25 cellular contexts compared by ENCODE assay signal in the genomic region with DNA sequence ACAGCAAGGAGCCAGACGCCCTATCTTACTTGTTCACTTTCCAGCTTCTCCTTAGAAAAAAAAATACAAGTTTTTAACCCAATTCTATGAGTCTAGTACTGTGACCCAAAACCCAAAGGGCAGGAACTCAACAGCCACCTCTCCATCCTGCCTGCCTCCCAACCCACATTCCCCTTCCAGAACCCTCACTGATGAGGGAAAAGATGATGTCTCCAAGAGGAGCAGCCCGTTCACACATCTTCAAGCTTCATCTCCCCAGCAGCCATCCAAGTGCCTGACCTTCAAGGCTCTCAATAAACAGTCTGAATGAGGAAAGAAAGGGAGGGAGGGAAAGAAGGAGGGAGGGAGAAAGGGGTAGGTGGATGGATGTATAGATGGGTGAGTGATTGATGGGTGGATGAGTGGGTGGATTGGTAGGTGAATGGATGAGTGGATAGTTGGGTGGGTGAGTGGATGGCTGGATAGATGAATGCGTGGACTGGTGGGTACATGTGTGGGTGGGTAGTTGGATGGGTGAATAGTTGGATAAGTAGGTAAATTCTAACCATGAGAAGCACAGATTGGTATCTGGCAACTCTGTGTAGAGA. TPM values are rescaled to one million over a fixed set of nuclear protein-coding genes. Genes with fewer than 3 reads are reported as not detected.
DNase-seq lines count a peak whose midpoint lies in the region; ATAC-seq and TF ChIP-seq lines count a peak whose summit lies in the region.
"Had no signal": no experiment of that assay in that cellular context is flagged by ENCODE, and none has a peak within 500 bp of the region (broad histone marks: within the 10 kb centered on the region; RNA-seq: fewer than 3 reads in every experiment).

No MANE protein-coding gene starts in this region.

- peak overlapping the region; percentile 90 for H3K27ac ChIP-seq in OCI-LY7 (ENCODE audit: low read depth, low read length, poor library complexity, severe bottlenecking)
- H3K27ac ChIP-seq: 22Rv1 had no signal

- no peak overlapping the region for H3K4me3 ChIP-seq in OCI-LY7 (ENCODE audit: low read depth, low read length, poor library complexity, severe bottlenecking)
- H3K4me3 ChIP-seq: K562, MG63 had no signal

- H3K79me2 ChIP-seq in OCI-LY7 (ENCODE audit: insufficient read depth, low read depth, low read length), result no peaks in the 10 kb centered on the region

- POLR2A ChIA-PET in OCI-LY7 (lab: Charles Lee), result interaction anchor here (0.6 to 17.9 kb wide), 7 partner anchors 7 to 89 kb away, joined by 3 to 308 read pairs (median 6); a partner anchor contains a TSS

- H3K27ac Mint-ChIP-seq in stimulated activated naive CD8-positive, alpha-beta T cell treated with anti-CD3 and anti-CD28 coated beads, Interleukin-15, Interleukin-2, amounts not matched to agents 100 ng/mL and 50 ng/mL, for 24 hours, result peak overlapping the region; percentile 20
- H3K27ac Mint-ChIP-seq in memory B cell (peak overlapping the region; percentile 78), type B pancreatic cell (no peak overlapping the region)
- H3K27ac Mint-ChIP-seq: HFFc6 had no signal

- no peak for TF ChIP-seq CTCF in OCI-LY7 (conservative IDR thresholded peaks at IDR 0.05; ENCODE audit: low read length)
- TF ChIP-seq CTCF in type B pancreatic cell (conservative IDR thresholded peaks at IDR 0.05), result no peak

- H2AFZ ChIP-seq in OCI-LY7 (ENCODE audit: low read length), result no peak overlapping the region

- H3K36me3 ChIP-seq in OCI-LY7 (ENCODE audit: insufficient read depth, low read length), result no peaks in the 10 kb centered on the region
- H3K36me3 ChIP-seq: MG63 had no signal

- H3K4me1 Mint-ChIP-seq in stimulated activated naive CD8-positive, alpha-beta T cell treated with anti-CD3 and anti-CD28 coated beads, Interleukin-15, Interleukin-2, amounts not matched to agents 100 ng/mL and 50 ng/mL, for 24 hours (ENCODE audit: low read depth), result peaks cover 30% of the 10 kb centered on the region
- H3K4me1 Mint-ChIP-seq in memory B cell, result peaks cover 65% of the 10 kb centered on the region
- H3K4me1 Mint-ChIP-seq in type B pancreatic cell (ENCODE audit: unreplicated experiment), result peaks cover 4% of the 10 kb centered on the region

- H3K9me3 ChIP-seq in OCI-LY7 (ENCODE audit: low read length), result no peaks in the 10 kb centered on the region
- H3K9me3 ChIP-seq: MG63 had no signal

- intact Hi-C loops in OCI-LY7 (cut with micrococcal nuclease; ENCODE audit: unreplicated experiment), result loop anchor here (10.0 kb wide), 3 partner anchors 733 to 893 kb away; a partner anchor contains a TSS

- no peaks in the 10 kb centered on the region for H4K20me1 ChIP-seq in OCI-LY7 (ENCODE audit: insufficient read depth, low read length)

- H3K27me3 Mint-ChIP-seq in stimulated activated naive CD8-positive, alpha-beta T cell treated with anti-CD3 and anti-CD28 coated beads, Interleukin-15, Interleukin-2, amounts not matched to agents 100 ng/mL and 50 ng/mL, for 24 hours, result no peaks in the 10 kb centered on the region
- peaks cover 2% of the 10 kb centered on the region for H3K27me3 Mint-ChIP-seq in memory B cell
- H3K27me3 Mint-ChIP-seq in type B pancreatic cell, result peaks cover 11% of the 10 kb centered on the region

- no peak for DNase-seq in stimulated activated naive CD8-positive, alpha-beta T cell treated with anti-CD3 and anti-CD28 coated beads, Interleukin-15, Interleukin-2, amounts not matched to agents 100 U/mL and 50 U/mL, for 24 hours
- no peak for DNase-seq in OCI-LY7 (ENCODE audit: low spot score)
- DNase-seq in memory B cell (ENCODE audit: low spot score in 2 of 2), result no peak
- no peak for DNase-seq in GDM1 (lab: John Stamatoyannopoulos, UW)
- no peak for DNase-seq in activated naive CD4-positive, alpha-beta T cell treated with Interleukin-2 at 50 U/mL for 16 hours
- no peak for DNase-seq in type B pancreatic cell (ENCODE audit: extremely low spot score, unreplicated experiment)
- DNase-seq: ACHN; H7; HFFc6; MG63; NCI-H1092 treated with DMSO at 0.1 percent for 48 hours; NCI-H1436 treated with DMSO at 0.1 percent for 48 hours; NCI-H1930; NCI-H2227 treated with DMSO at 0.1 percent for 48 hours; NCI-H510A; NCI-H748 treated with DMSO at 0.1 percent for 48 hours; NK-92 treated with Interleukin-12 subunit alpha and Interleukin-12 subunit beta, amount 100 ng/mL, for 24 hours; OCI-M1; Right ventricle myocardium superior had no signal

- no TSS peak for BruUV-seq in OCI-LY7 (replicated peaks; lab: Mats Ljungman, UMichigan)

- no peaks in the 10 kb centered on the region for H3K9me3 Mint-ChIP-seq in stimulated activated naive CD8-positive, alpha-beta T cell treated with anti-CD3 and anti-CD28 coated beads, Interleukin-15, Interleukin-2, amounts not matched to agents 100 ng/mL and 50 ng/mL, for 24 hours
- H3K9me3 Mint-ChIP-seq in memory B cell (no peaks in the 10 kb centered on the region), type B pancreatic cell (no peaks in the 10 kb centered on the region)
- H3K9me3 Mint-ChIP-seq: CD14-positive monocyte, HFFc6 had no signal

- no peak overlapping the region for H3K4me3 Mint-ChIP-seq in stimulated activated naive CD8-positive, alpha-beta T cell treated with anti-CD3 and anti-CD28 coated beads, Interleukin-15, Interleukin-2, amounts not matched to agents 100 ng/mL and 50 ng/mL, for 24 hours
- H3K4me3 Mint-ChIP-seq in memory B cell (peak overlapping the region; percentile 7), type B pancreatic cell (no peak overlapping the region)
- H3K4me3 Mint-ChIP-seq: CD14-positive monocyte, HFFc6 had no signal

- CTCF ChIA-PET in OCI-LY7 (lab: Charles Lee; ENCODE audit: unreplicated experiment), result interaction anchor here (0.8 to 2.1 kb wide), 5 partner anchors 8 to 54 kb away, joined by 3 to 8 read pairs (median 3); no protein-coding TSS in a partner anchor

- peak overlapping the region; percentile 63 for H3K4me2 ChIP-seq in OCI-LY7 (ENCODE audit: low read length)

- no peak for ATAC-seq in stimulated activated naive CD8-positive, alpha-beta T cell treated with anti-CD3 and anti-CD28 coated beads, Interleukin-15, Interleukin-2, amounts not matched to agents 100 U/mL and 50 U/mL, for 24 hours
- ATAC-seq in memory B cell (ENCODE audit: low read depth) (no peak), HG03571 (IDR thresholded peaks at IDR 0.05; ENCODE audit: unreplicated experiment) (no peak)
- ATAC-seq: K562 had no signal

- H3K36me3 Mint-ChIP-seq in stimulated activated naive CD8-positive, alpha-beta T cell treated with anti-CD3 and anti-CD28 coated beads, Interleukin-15, Interleukin-2, amounts not matched to agents 100 ng/mL and 50 ng/mL, for 24 hours (ENCODE audit: low read depth), result no peaks in the 10 kb centered on the region
- H3K36me3 Mint-ChIP-seq in memory B cell (peaks cover 3% of the 10 kb centered on the region), type B pancreatic cell (no peaks in the 10 kb centered on the region)
- H3K36me3 Mint-ChIP-seq: CD14-positive monocyte had no signal

- peaks cover 98% of the 10 kb centered on the region for H3K4me1 ChIP-seq in OCI-LY7 (ENCODE audit: insufficient read depth, low read length, poor library complexity, severe bottlenecking)

- no peaks in the 10 kb centered on the region for H3K9me2 ChIP-seq in OCI-LY7 (ENCODE audit: insufficient read depth, low read length)

RNA-seq across cellular contexts. Expression of a gene that starts 50.4 kb away (rescaled TPM):
- 219 TPM in 2 replicates for total RNA-seq in OCI-LY7 (2014; rRNA removed; shearing (Covaris generic))
- 364 and 387 TPM in 2 replicates for total RNA-seq in OCI-LY7 (2022)
- total RNA-seq in type B pancreatic cell (ENCODE audit: low replicate concordance), result not detected in 2 replicates
- total RNA-seq: H7, HFFc6, K562, LHCN-M2, Right ventricle myocardium superior had no signal

Comparison
In these comparisons a context has a peak if more than half of its experiments do, and no peak if none do; other contexts are left out.
1. RNA of a gene that starts 50.4 kb away (total RNA-seq): 219 to 387 TPM in OCI-LY7; not detected in type B pancreatic cell; every median in the first group is over 100 times any median in the second.